Comparison of ENCODE assay signal across 7 cellular contexts in the genomic region with DNA sequence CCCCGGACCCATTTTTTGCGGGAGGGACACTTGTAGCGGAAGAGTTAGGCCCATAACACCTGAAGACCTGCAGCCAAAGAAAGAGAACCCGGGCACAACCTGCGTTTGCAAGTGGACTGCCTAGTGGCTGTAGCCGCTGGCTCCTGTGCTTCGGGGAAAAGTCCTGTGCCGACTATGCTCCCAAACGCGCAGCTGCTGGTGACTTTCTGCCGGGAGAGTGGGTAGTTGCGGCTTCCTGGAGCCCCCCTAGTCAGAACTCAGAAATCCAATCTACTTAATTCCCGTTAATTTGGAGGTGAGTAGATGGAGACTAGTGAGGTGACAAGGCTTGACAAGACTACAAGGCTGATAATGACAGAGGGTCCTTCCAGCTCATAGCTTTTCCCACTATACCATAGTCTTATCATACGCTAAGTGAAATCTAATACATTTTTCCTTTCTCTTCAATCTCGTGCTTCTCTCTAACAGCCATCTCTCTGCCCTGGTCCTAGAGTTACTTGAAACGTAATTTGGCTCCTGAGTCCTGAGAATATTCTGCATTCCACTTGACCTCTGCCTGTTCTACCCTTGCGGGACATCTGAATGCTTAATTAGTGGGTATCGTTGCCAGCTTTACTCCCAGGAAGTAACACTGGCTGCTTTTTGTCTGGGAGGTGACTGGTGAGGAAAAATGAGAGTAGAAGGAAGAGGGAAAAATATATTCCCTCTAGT. TPM values are rescaled to one million over a fixed set of nuclear protein-coding genes. Genes with fewer than 3 reads are reported as not detected.
DNase-seq lines count a peak whose midpoint lies in the region; ATAC-seq and TF ChIP-seq lines count a peak whose summit lies in the region.

No MANE protein-coding gene starts in this region.

- H3K36me3 ChIP-seq in Panc1 (ENCODE audit: control insufficient read depth, insufficient read depth, low read length): no peaks in the 10 kb centered on the region; the same call in 1 of the 2 replicates

- POLR2A ChIA-PET in Panc1 (lab: Charles Lee): interaction anchor here (1.1 kb wide), 1 partner anchor 67 kb away, joined by 3 read pairs; no protein-coding TSS in a partner anchor

- BruUV-seq in Panc1 (replicated peaks; lab: Mats Ljungman, UMichigan): TSS peak; percentile 85

- ATAC-seq in HG03066 (IDR thresholded peaks at IDR 0.05; ENCODE audit: low read depth, unreplicated experiment) (peak; percentile 4), Panc1 (peak; percentile 11; the same call in 1 of the 2 replicates)

- TF ChIP-seq CTCF in Panc1 (IDR thresholded peaks at IDR 0.05): no peak
- TF ChIP-seq CTCF in cardiac fibroblast (IDR thresholded peaks at IDR 0.05; ENCODE audit: low read depth, low read length): no peak

- CTCF ChIA-PET in Panc1 (lab: Charles Lee): no interaction called here

- DNase-seq in Panc1 (ENCODE audit: low read depth, low spot score): no peak
- DNase-seq in cardiac fibroblast (ENCODE audit: low read depth in 2 of 2): peak; percentile 26 to 32
- DNase-seq in kidney tubule cell (ENCODE audit: low spot score): peak; percentile 42
- peak; percentile 1 to 12 for DNase-seq in stimulated activated CD8-positive, alpha-beta memory T cell treated with anti-CD3 and anti-CD28 coated beads, Interleukin-7, amount 100 ng/mL, for 4 hours (ENCODE audit: low read depth in 2 of 2)
- no peak for DNase-seq in ecto neural progenitor cell (ENCODE audit: low spot score)

- no peaks in the 10 kb centered on the region for H3K27me3 ChIP-seq in Panc1 (ENCODE audit: control insufficient read depth, insufficient read depth, low read length)

- H3K4me1 ChIP-seq in Panc1 (ENCODE audit: control insufficient read depth, insufficient read depth, low read length): peaks cover 3% of the 10 kb centered on the region; the same call in 1 of the 2 replicates

- H3K27ac ChIP-seq in Panc1 (ENCODE audit: low read length): peak overlapping the region; percentile 96

- no peaks in the 10 kb centered on the region for H3K9me3 ChIP-seq in Panc1 (ENCODE audit: control insufficient read depth, insufficient read depth, low read depth, low read length)

- intact Hi-C loops in Panc1 (cut with micrococcal nuclease; ENCODE audit: unreplicated experiment): no loop called here

- in situ Hi-C loops in Panc1 (cut with HindIII; ENCODE audit: low pct_unique_long_range_greater_than_20kb, low sequenced_read_pairs): no loop called here

- H3K4me3 ChIP-seq in GM08714 (ENCODE audit: low read length) (peak overlapping the region; percentile 81), Panc1 (ENCODE audit: low read depth in 2 of 2, low read length in 2 of 2) (peak overlapping the region; percentile 80 to 95), cardiac fibroblast (replicated peaks in 1 of 2; ENCODE audit: low read depth in 2 of 2, low read length in 2 of 2) (peak overlapping the region; percentile 81 to 83)

RNA-seq across cellular contexts. Expression of a gene that starts 0.5 kb away (rescaled TPM):
- total RNA-seq in Panc1 (2021; ENCODE audit: unreplicated experiment): 141 TPM
- polyA plus RNA-seq in Panc1 (2012; ENCODE audit: insufficient read length): 55.9 TPM

Comparison
In these comparisons a context has a peak if more than half of its experiments do, and no peak if none do; other contexts are left out.
1. DNase-seq: peak in cardiac fibroblast (2 of 2), kidney tubule cell (single experiment) and stimulated activated CD8-positive, alpha-beta memory T cell treated with anti-CD3 and anti-CD28 coated beads, Interleukin-7, amount 100 ng/mL, for 4 hours (2 of 2); none in Panc1 (single experiment) and ecto neural progenitor cell (single experiment).
2. Peak in every context shown above with its lines, with median percentiles within 50 percentile points of each other: H3K4me3 ChIP-seq.